In genomic region chr1:223714421-223714724, GRCh38 we compare ENCODE assay signal across 11 cellular contexts. TPM values are rescaled to one million over a fixed set of nuclear protein-coding genes. Genes with fewer than 3 reads are reported as not detected.
DNase-seq lines count a peak whose midpoint lies in the region; ATAC-seq and TF ChIP-seq lines count a peak whose summit lies in the region.
"Had no signal": no experiment of that assay in that cellular context is flagged by ENCODE, and none has a peak within 500 bp of the region (broad histone marks: within the 10 kb centered on the region; RNA-seq: fewer than 3 reads in every experiment).

No MANE protein-coding gene starts in this region.

- H3K27ac ChIP-seq in AG04450 (ENCODE audit: low read depth, low read length) (no peak overlapping the region), HUES6 (ENCODE audit: low read depth, low read length) (no peak overlapping the region), muscle layer of duodenum (ENCODE audit: low read length) (no peak overlapping the region), mesendoderm (ENCODE audit: low read depth, low read length) (no peak overlapping the region)

- no peak overlapping the region for H2BK120ac ChIP-seq in mesendoderm (ENCODE audit: low read depth, low read length)

- H3K4me1 Mint-ChIP-seq in central memory CD8-positive, alpha-beta T cell, result peaks cover 62% of the 10 kb centered on the region

- H3K4me1 ChIP-seq in HUES6 (ENCODE audit: control insufficient read depth, insufficient read depth, low read length) (peaks cover 58% of the 10 kb centered on the region), muscle layer of duodenum (ENCODE audit: control insufficient read depth in 1 of 2, insufficient read depth in 2 of 2, low read length in 2 of 2) (peaks cover 29 to 35% of the 10 kb centered on the region in 2 donors), mesendoderm (ENCODE audit: control insufficient read depth, low read depth, low read length) (peaks cover 13% of the 10 kb centered on the region)

- no peak overlapping the region for H3K4me2 ChIP-seq in mesendoderm (ENCODE audit: low read length)

- H2BK5ac ChIP-seq in mesendoderm (ENCODE audit: low read length), result no peak overlapping the region

- TF ChIP-seq CTCF in AG04450 (IDR thresholded peaks at IDR 0.05; ENCODE audit: low read depth, low read length), result no peak

- H3K27me3 Mint-ChIP-seq in central memory CD8-positive, alpha-beta T cell, result no peaks in the 10 kb centered on the region

- no peak overlapping the region for H2BK15ac ChIP-seq in mesendoderm (replicated peaks; ENCODE audit: low read depth)

- peak overlapping the region; percentile 77 for H3K4me3 Mint-ChIP-seq in central memory CD8-positive, alpha-beta T cell

- no peaks in the 10 kb centered on the region for H3K79me2 ChIP-seq in mesendoderm (ENCODE audit: control insufficient read depth, insufficient read depth, low read length)

- peaks cover 8% of the 10 kb centered on the region; the same call in 1 of the 2 replicates for H3K36me3 ChIP-seq in HUES6 (ENCODE audit: control insufficient read depth, insufficient read depth, low read length)
- peaks cover 18 to 21% of the 10 kb centered on the region in 2 donors for H3K36me3 ChIP-seq in muscle layer of duodenum (ENCODE audit: control insufficient read depth in 1 of 2, insufficient read depth in 2 of 2, low read length in 2 of 2)
- H3K36me3 ChIP-seq in mesendoderm (ENCODE audit: control insufficient read depth, insufficient read depth, low read length), result no peaks in the 10 kb centered on the region

- no peaks in the 10 kb centered on the region for H3K9me3 Mint-ChIP-seq in central memory CD8-positive, alpha-beta T cell

- H3K9me3 ChIP-seq in AG04450 (ENCODE audit: control insufficient read depth, insufficient read depth, low read length), result no peaks in the 10 kb centered on the region
- H3K9me3 ChIP-seq in HUES6 (ENCODE audit: control insufficient read depth, insufficient read depth, low read depth, low read length), result no peaks in the 10 kb centered on the region
- no peaks in the 10 kb centered on the region for H3K9me3 ChIP-seq in muscle layer of duodenum (ENCODE audit: control insufficient read depth in 1 of 2, low read length in 2 of 2)

- H3K9ac ChIP-seq in HUES6 (ENCODE audit: low read length) (no peak overlapping the region), mesendoderm (ENCODE audit: low read length) (no peak overlapping the region)

- H3K4me3 ChIP-seq in AG04450 (ENCODE audit: low read depth, low read length) (peak overlapping the region; percentile 95), HUES6 (ENCODE audit: low read depth, low read length) (0 out of 2 replicates have a peak overlapping the region, but pooled peaks have one; percentile 95), muscle layer of duodenum (ENCODE audit: low read depth in 1 of 2, low read length in 2 of 2) (peak overlapping the region; percentile 64 to 92), mesendoderm (ENCODE audit: low read length) (no peak overlapping the region)

- no peak overlapping the region for H3K56ac ChIP-seq in mesendoderm (ENCODE audit: low read length)

- H3K4ac ChIP-seq in mesendoderm (ENCODE audit: low read depth, low read length), result no peak overlapping the region

- H3K27ac Mint-ChIP-seq in central memory CD8-positive, alpha-beta T cell (ENCODE audit: low read depth), result peak overlapping the region; percentile 79

- H3K79me1 ChIP-seq in mesendoderm (ENCODE audit: low read length), result peaks cover 3% of the 10 kb centered on the region

- WGBS in mesendoderm (ENCODE audit: extremely low coverage, insufficient coverage, low lambda C conversion rate), result no CpG with 5 or more reads among the region's 2 CpGs

- POLR2A ChIA-PET in AG04450 (lab: Yijun Ruan, JAX), result no interaction called here

- no peaks in the 10 kb centered on the region for H3K27me3 ChIP-seq in AG04450 (ENCODE audit: control insufficient read depth, insufficient read depth, low read length)
- peaks cover 63% of the 10 kb centered on the region for H3K27me3 ChIP-seq in HUES6 (ENCODE audit: control insufficient read depth, insufficient read depth, low read length)
- H3K27me3 ChIP-seq in muscle layer of duodenum (ENCODE audit: low read depth, low read length), result no peaks in the 10 kb centered on the region
- H3K27me3 ChIP-seq in mesendoderm (ENCODE audit: insufficient read depth, low read length, poor library complexity), result no peaks in the 10 kb centered on the region

- no peak overlapping the region for H4K8ac ChIP-seq in mesendoderm (ENCODE audit: low read depth, low read length)

- H4K5ac ChIP-seq in mesendoderm (ENCODE audit: low read length), result no peak overlapping the region

- no peak for DNase-seq in AG04450 (ENCODE audit: low read depth, low spot score)
- DNase-seq in central memory CD8-positive, alpha-beta T cell (ENCODE audit: low spot score in 2 of 2), result no peak
- no peak for DNase-seq in mesendoderm
- DNase-seq: DND-41; stimulated activated CD4-positive, alpha-beta T cell treated with anti-CD3 and anti-CD28 coated beads, Interleukin-4, amount 100 ng/mL, for 24 hours had no signal

- H3K18ac ChIP-seq in mesendoderm (ENCODE audit: low read length), result no peak overlapping the region

- no peak for ATAC-seq in central memory CD8-positive, alpha-beta T cell (replicated peaks; ENCODE audit: extremely low read depth, poor library complexity, severe bottlenecking)
- ATAC-seq in GM21515 (IDR thresholded peaks at IDR 0.05; ENCODE audit: unreplicated experiment), result no peak
- no peak for ATAC-seq in GM18907 (IDR thresholded peaks at IDR 0.05; ENCODE audit: unreplicated experiment)
- ATAC-seq in GM21447 (IDR thresholded peaks at IDR 0.05; ENCODE audit: unreplicated experiment), result no peak
- ATAC-seq: activated CD4-positive, CD25-positive, alpha-beta regulatory T cell treated with anti-CD3 and anti-CD28 coated beads, Interleukin-2, amount 50 U/mL, for 24 hours had no signal

- peaks cover 32% of the 10 kb centered on the region for H3K36me3 Mint-ChIP-seq in central memory CD8-positive, alpha-beta T cell (ENCODE audit: insufficient read depth)

- no peak overlapping the region for H2AK5ac ChIP-seq in mesendoderm (ENCODE audit: low read length)

- CTCF ChIA-PET in AG04450 (lab: Charles Lee), result no interaction called here

- H3K23ac ChIP-seq in mesendoderm (ENCODE audit: low read length), result no peak overlapping the region

RNA-seq across cellular contexts. Expression of gene CAPN2, which starts 2.0 kb away (rescaled TPM):
- 417 and 433 TPM in 2 replicates for polyA plus RNA-seq in AG04450 (2011; rRNA removed)
- polyA minus RNA-seq in AG04450 (2011; rRNA and poly(A)+ RNA removed), result 355 and 396 TPM in 2 replicates
- polyA plus RNA-seq in mesendoderm (2013, experiment 1 of 2), result 15.4 TPM
- 17.2 TPM for polyA plus RNA-seq in mesendoderm (2013, experiment 2 of 2)

RNA-seq across cellular contexts. Expression of gene CAPN8, which starts 48.9 kb away (rescaled TPM):
- not detected in 2 replicates for polyA plus RNA-seq in AG04450 (2011; rRNA removed)
- not detected in 2 replicates for polyA minus RNA-seq in AG04450 (2011; rRNA and poly(A)+ RNA removed)
- polyA plus RNA-seq in mesendoderm (2013, experiment 1 of 2), result 0.06 TPM
- polyA plus RNA-seq in mesendoderm (2013, experiment 2 of 2), result 0.06 TPM
